Comparison of ENCODE assay signal across 11 cellular contexts in the genomic region with DNA sequence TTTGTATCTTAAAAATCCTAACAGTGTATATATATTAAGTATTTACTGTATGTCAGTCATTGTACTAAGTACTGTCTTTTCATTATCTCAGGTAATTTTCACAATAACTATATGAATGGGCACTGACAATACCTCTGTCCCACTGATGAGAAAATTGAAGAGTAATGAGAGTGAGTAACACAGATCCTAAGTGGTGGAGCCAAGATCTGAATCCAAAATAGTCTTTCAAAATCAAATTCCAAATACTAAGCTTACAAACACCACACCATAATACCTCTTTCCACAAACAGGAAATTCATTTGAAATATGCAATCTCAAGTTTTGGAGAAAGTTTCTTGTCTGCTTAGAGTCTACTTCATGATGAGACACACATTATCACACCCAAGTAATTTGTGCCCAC.
DNase-seq lines count a peak whose midpoint lies in the region; ATAC-seq and TF ChIP-seq lines count a peak whose summit lies in the region.
"Had no signal": no experiment of that assay in that cellular context is flagged by ENCODE, and none has a peak within 500 bp of the region (broad histone marks: within the 10 kb centered on the region; RNA-seq: fewer than 3 reads in every experiment).

No MANE protein-coding gene starts in this region.

- ATAC-seq in Right ventricle myocardium superior (ENCODE audit: poor library complexity) (no peak), HG02642 (IDR thresholded peaks at IDR 0.05; ENCODE audit: poor library complexity, unreplicated experiment) (peak; percentile 30), T-helper 17 cell (no peak), HG03521 (IDR thresholded peaks at IDR 0.05; ENCODE audit: unreplicated experiment) (no peak)

- intact Hi-C loops in Right ventricle myocardium superior (cut with DNase I) (no loop called here), stomach (cut with DNase I; ENCODE audit: low total_unique reads) (no loop called here)

- H3K27ac Mint-ChIP-seq in T-helper 17 cell: peak overlapping the region; percentile 68
- H3K27ac Mint-ChIP-seq: mesothelial cell of epicardium had no signal

- H3K27ac ChIP-seq in right atrium auricular region: peak overlapping the region; percentile 8 to 68
- H3K27ac ChIP-seq in stomach: peak overlapping the region in 3 of 5 donors; percentile 40 to 57 (median 45)

- no peaks in the 10 kb centered on the region for H3K27me3 ChIP-seq in right atrium auricular region
- H3K27me3 ChIP-seq in stomach: no peaks in the 10 kb centered on the region

- TF ChIP-seq POLR2A in stomach (IDR thresholded peaks at IDR 0.05): no peak

- peaks cover 11% of the 10 kb centered on the region for H3K36me3 Mint-ChIP-seq in T-helper 17 cell (ENCODE audit: low read depth)
- H3K36me3 Mint-ChIP-seq: mesothelial cell of epicardium had no signal

- H3K36me3 ChIP-seq in right atrium auricular region (peaks cover 11% of the 10 kb centered on the region), stomach (no peaks in the 10 kb centered on the region)

- no peaks in the 10 kb centered on the region for H3K9me3 ChIP-seq in right atrium auricular region
- H3K9me3 ChIP-seq in T-helper 17 cell (ENCODE audit: control insufficient read depth, low read length, poor library complexity, severe bottlenecking): no peaks in the 10 kb centered on the region
- H3K9me3 ChIP-seq in stomach: no peaks in the 10 kb centered on the region

- H3K27me3 Mint-ChIP-seq in T-helper 17 cell: no peaks in the 10 kb centered on the region

- H3K4me1 ChIP-seq in right atrium auricular region: peaks cover 0 to 16% of the 10 kb centered on the region in 2 donors
- H3K4me1 ChIP-seq in stomach: peaks cover 8 to 55% (median 28%) of the 10 kb centered on the region in 4 donors

- H3K4me3 ChIP-seq in right atrium auricular region: no peak overlapping the region
- H3K4me3 ChIP-seq in stomach: no peak overlapping the region

- peaks cover 11% of the 10 kb centered on the region for H3K4me1 Mint-ChIP-seq in T-helper 17 cell
- H3K4me1 Mint-ChIP-seq: mesothelial cell of epicardium had no signal

- TF ChIP-seq CTCF in right atrium auricular region (IDR thresholded peaks at IDR 0.05): no peak
- TF ChIP-seq CTCF in stomach (IDR thresholded peaks at IDR 0.05): no peak

- TF ChIP-seq EP300 in stomach (IDR thresholded peaks at IDR 0.05): no peak

- no peak overlapping the region for H3K4me3 Mint-ChIP-seq in T-helper 17 cell
- H3K4me3 Mint-ChIP-seq: mesothelial cell of epicardium had no signal

- DNase-seq in right atrium auricular region (ENCODE audit: low spot score): no peak
- no peak for DNase-seq in Right ventricle myocardium superior
- DNase-seq in T-helper 17 cell: no peak
- no peak for DNase-seq in stomach
- DNase-seq in AG08396 (ENCODE audit: low spot score): no peak
- DNase-seq in NCI-H1436 treated with DMSO at 0.1 percent for 48 hours (lab: John Stamatoyannopoulos, UW): no peak
- DNase-seq: activated T-cell treated with anti-CD3 and anti-CD28 coated beads, Interleukin-2, amount 50 U/mL, for 1 hour; small intestine had no signal
